In genomic region chr14:98144964-98145363, GRCh38 we compare ENCODE assay signal across 22 cellular contexts.
A peak's percentile ranks its signal among the peaks of the same experiment; 100 is the strongest.
DNase-seq lines count a peak whose midpoint lies in the region; ATAC-seq, FAIRE-seq and TF ChIP-seq lines count a peak whose summit lies in the region.
"Had no signal": no experiment of that assay in that cellular context is flagged by ENCODE, and none has a peak within 500 bp of the region (broad histone marks: within the 10 kb centered on the region; RNA-seq: fewer than 3 reads in every experiment).

No MANE protein-coding gene starts in this region.

- H3K36me3 Mint-ChIP-seq in CD8-positive, alpha-beta T cell: peaks cover 35% of the 10 kb centered on the region
- H3K36me3 Mint-ChIP-seq in glutamatergic neuron (ENCODE audit: unreplicated experiment): no peaks in the 10 kb centered on the region

- WGBS in psoas muscle, 3 donors: 44 to 62% (median 45%) methylated on average over 5 of the region's 5 CpGs

- CTCF ChIA-PET in CD8-positive, alpha-beta T cell (lab: Charles Lee): interaction anchor here (17.0 kb wide), 1 partner anchor 47 kb away, joined by 283 read pairs; no protein-coding TSS in a partner anchor

- H4K20me1 ChIP-seq in keratinocyte (ENCODE audit: control insufficient read depth, extremely low read depth, insufficient read depth, low read length): no peaks in the 10 kb centered on the region

- H3K4me1 ChIP-seq in CD8-positive, alpha-beta T cell (ENCODE audit: insufficient read depth, low read length): peaks cover 60% of the 10 kb centered on the region
- H3K4me1 ChIP-seq in keratinocyte (ENCODE audit: control insufficient read depth, extremely low read depth, insufficient read depth, low read length) (peaks cover 3% of the 10 kb centered on the region), psoas muscle (no peaks in the 10 kb centered on the region)
- H3K4me1 ChIP-seq: ascending aorta, SJSA1, transverse colon had no signal

- no peaks in the 10 kb centered on the region for H3K36me3 ChIP-seq in CD8-positive, alpha-beta T cell (ENCODE audit: insufficient read depth, low read length)
- H3K36me3 ChIP-seq in keratinocyte (ENCODE audit: control insufficient read depth in 2 of 2, extremely low read depth in 1 of 2, insufficient read depth in 2 of 2, low read length in 2 of 2) (no peaks in the 10 kb centered on the region), psoas muscle (ENCODE audit: insufficient read depth in 1 of 2, low read depth in 1 of 2) (no peaks in the 10 kb centered on the region)
- H3K36me3 ChIP-seq: ascending aorta, SJSA1, transverse colon had no signal

- no peak for ATAC-seq in CD8-positive, alpha-beta T cell
- ATAC-seq in psoas muscle: no peak
- ATAC-seq: GM23338, sciatic nerve had no signal

- no peaks in the 10 kb centered on the region for H3K27me3 ChIP-seq in CD8-positive, alpha-beta T cell (ENCODE audit: insufficient read depth, low read length)
- H3K27me3 ChIP-seq in keratinocyte (ENCODE audit: control insufficient read depth, extremely low read depth, insufficient read depth, low read length): no peaks in the 10 kb centered on the region
- H3K27me3 ChIP-seq in psoas muscle (ENCODE audit: insufficient read depth in 3 of 3, low read length in 2 of 3): peaks cover 0 to 2% (median 0%) of the 10 kb centered on the region in 3 donors
- H3K27me3 ChIP-seq: ascending aorta, SJSA1, transverse colon had no signal

- no peak overlapping the region for H3K4me2 ChIP-seq in keratinocyte (ENCODE audit: control insufficient read depth, extremely low read depth, insufficient read depth, low read depth, low read length)
- H3K4me2 ChIP-seq: GM23338 had no signal

- H3K79me2 ChIP-seq in keratinocyte (ENCODE audit: control insufficient read depth, insufficient read depth, low read length): no peaks in the 10 kb centered on the region

- H3K9me3 Mint-ChIP-seq in CD8-positive, alpha-beta T cell: no peaks in the 10 kb centered on the region
- H3K9me3 Mint-ChIP-seq in glutamatergic neuron (ENCODE audit: unreplicated experiment): no peaks in the 10 kb centered on the region
- H3K9me3 Mint-ChIP-seq: GM23338; T-helper 2 cell treated with Interferon-gamma antibody and Interleukin-4, amounts not matched to agents 5 μg/mL and 100 μg/mL, for 36 hours had no signal

- H3K9me1 ChIP-seq in keratinocyte (ENCODE audit: control insufficient read depth, extremely low read depth, insufficient read depth, low read length): no peaks in the 10 kb centered on the region

- H3K27ac Mint-ChIP-seq in CD8-positive, alpha-beta T cell: peak overlapping the region; percentile 88
- H3K27ac Mint-ChIP-seq in glutamatergic neuron (ENCODE audit: unreplicated experiment): no peak overlapping the region
- H3K27ac Mint-ChIP-seq: B cell; GM23338; T-helper 2 cell treated with Interferon-gamma antibody and Interleukin-4, amounts not matched to agents 5 μg/mL and 100 μg/mL, for 36 hours had no signal

- H3K27me3 Mint-ChIP-seq in CD8-positive, alpha-beta T cell (ENCODE audit: low read depth): no peaks in the 10 kb centered on the region
- H3K27me3 Mint-ChIP-seq in glutamatergic neuron (ENCODE audit: unreplicated experiment): no peaks in the 10 kb centered on the region
- H3K27me3 Mint-ChIP-seq: B cell had no signal

- intact Hi-C loops in CD8-positive, alpha-beta T cell (cut with DNase I, micrococcal nuclease): loop anchor here in 1 of 2 experiments (5.0 kb wide), 1 partner anchor 42 kb away; no protein-coding TSS in a partner anchor
- intact Hi-C loops in psoas muscle (cut with DNase I): no loop called here

- POLR2A ChIA-PET in CD8-positive, alpha-beta T cell (lab: Charles Lee): interaction anchor here (1.0 kb wide), 1 partner anchor 9 kb away, joined by 3 read pairs; no protein-coding TSS in a partner anchor

- no peak for TF ChIP-seq CTCF in CD8-positive, alpha-beta T cell (IDR thresholded peaks at IDR 0.05)
- no peak for TF ChIP-seq CTCF in keratinocyte (optimal IDR thresholded peaks at IDR 0.05 in 1 of 3, IDR thresholded peaks at IDR 0.05 in 1 of 3, conservative IDR thresholded peaks at IDR 0.05 in 1 of 3; ENCODE audit: extremely low read depth in 1 of 3, insufficient read depth in 2 of 3, low read length in 3 of 3)
- no peak for TF ChIP-seq CTCF in glutamatergic neuron (IDR thresholded peaks at IDR 0.05; ENCODE audit: partially characterized antibody, unreplicated experiment)
- TF ChIP-seq CTCF in psoas muscle (IDR thresholded peaks at IDR 0.05): no peak

- H3K4me3 Mint-ChIP-seq in CD8-positive, alpha-beta T cell: no peak overlapping the region
- no peak overlapping the region for H3K4me3 Mint-ChIP-seq in glutamatergic neuron (ENCODE audit: unreplicated experiment)
- H3K4me3 Mint-ChIP-seq: B cell; GM23338; T-helper 2 cell treated with Interferon-gamma antibody and Interleukin-4, amounts not matched to agents 5 μg/mL and 100 μg/mL, for 36 hours had no signal

- H3K9me3 ChIP-seq in CD8-positive, alpha-beta T cell (ENCODE audit: low read length): no peaks in the 10 kb centered on the region
- H3K9me3 ChIP-seq in keratinocyte (ENCODE audit: control insufficient read depth, low read depth, low read length): no peaks in the 10 kb centered on the region
- no peaks in the 10 kb centered on the region for H3K9me3 ChIP-seq in psoas muscle
- H3K9me3 ChIP-seq: ascending aorta, SJSA1, transverse colon had no signal

- no peak overlapping the region for H3K4me3 ChIP-seq in CD8-positive, alpha-beta T cell (ENCODE audit: low read depth, low read length)
- H3K4me3 ChIP-seq in keratinocyte (ENCODE audit: control insufficient read depth in 2 of 3, extremely low read depth in 1 of 3, insufficient read depth in 2 of 3, low read depth in 1 of 3, low read length in 3 of 3) (no peak overlapping the region), psoas muscle (no peak overlapping the region)
- H3K4me3 ChIP-seq: ascending aorta, GM23338, SJSA1, transverse colon had no signal

- H3K27ac ChIP-seq in CD8-positive, alpha-beta T cell (ENCODE audit: low read depth, low read length): no peak overlapping the region
- no peak overlapping the region for H3K27ac ChIP-seq in keratinocyte (ENCODE audit: control insufficient read depth, insufficient read depth, low read length)
- H3K27ac ChIP-seq in psoas muscle: no peak overlapping the region
- H3K27ac ChIP-seq: ascending aorta, SJSA1, transverse colon had no signal

- H3K4me1 Mint-ChIP-seq in CD8-positive, alpha-beta T cell (ENCODE audit: low read depth): peaks cover 71% of the 10 kb centered on the region
- H3K4me1 Mint-ChIP-seq in glutamatergic neuron (ENCODE audit: low read depth, unreplicated experiment): no peaks in the 10 kb centered on the region
- H3K4me1 Mint-ChIP-seq: B cell had no signal

- H3K9ac ChIP-seq in keratinocyte (ENCODE audit: control insufficient read depth, extremely low read depth, insufficient read depth, low read length): no peak overlapping the region

- FAIRE-seq in keratinocyte (lab: Jason Lieb, UNC): peak; percentile 79
- FAIRE-seq: endometrium, kidney had no signal

- dilution Hi-C loops in keratinocyte (cut with MboI; ENCODE audit: extremely low pct_ligation_motif_present, low sequenced_read_pairs): no loop called here

- no peak overlapping the region for H2AFZ ChIP-seq in keratinocyte (ENCODE audit: control insufficient read depth, low read length)
- H2AFZ ChIP-seq: GM23338 had no signal

- no peak for DNase-seq in CD8-positive, alpha-beta T cell
- DNase-seq in H4 (ENCODE audit: low spot score) (peak; percentile 11), astrocyte of the hippocampus (ENCODE audit: low read depth, low spot score) (peak; percentile 56), keratinocyte (ENCODE audit: low read depth, low spot score) (no peak), glutamatergic neuron (no peak), psoas muscle (no peak), HT-29 (ENCODE audit: low spot score) (no peak)
- DNase-seq: activated gamma-delta T cell; cortex of kidney; kidney; NCI-H1436; NCI-H69; occipital lobe; stimulated activated naive CD4-positive, alpha-beta T cell treated with Interleukin-2 at 50 U/mL for 16 hours; transverse colon had no signal

Comparison
In these comparisons a context has a peak if more than half of its experiments do, and no peak if none do; other contexts are left out.
1. DNase-seq: peak in H4 (single experiment) and astrocyte of the hippocampus (single experiment); none in CD8-positive, alpha-beta T cell (0 of 7), keratinocyte (single experiment), glutamatergic neuron (single experiment), psoas muscle (0 of 2) and HT-29 (single experiment).